ENCODE assay signal across 1 cellular context in the genomic region with DNA sequence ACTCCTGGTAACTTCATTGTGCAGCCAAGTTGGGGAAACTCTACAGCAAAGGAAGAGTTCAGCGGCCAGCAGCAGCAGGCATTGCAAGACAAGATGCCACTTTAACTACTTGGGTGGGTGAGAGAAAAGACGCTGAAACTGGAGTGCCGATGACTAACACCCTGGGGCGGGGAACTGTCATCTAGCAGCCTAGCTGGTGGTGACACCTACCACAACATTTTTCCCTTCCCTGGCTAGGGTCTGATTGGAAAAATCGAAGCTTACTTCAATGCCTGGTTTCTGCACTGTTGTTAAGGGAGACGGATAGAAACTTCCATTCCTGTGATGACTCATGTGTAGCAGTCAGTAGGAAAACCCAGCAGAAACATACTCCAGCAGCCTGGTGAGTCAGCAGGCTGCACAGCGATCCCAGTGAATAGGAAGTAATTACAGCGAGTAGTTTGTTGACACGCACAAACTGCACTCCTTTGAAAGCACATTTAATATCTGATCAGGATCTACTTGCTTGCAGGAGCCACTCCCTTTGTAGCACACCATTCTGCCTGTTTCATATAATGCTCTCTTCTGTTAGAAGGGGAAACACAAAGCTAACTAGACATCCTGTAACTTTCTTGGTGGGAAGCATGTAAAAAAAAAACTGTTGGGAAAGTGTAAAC.
TF ChIP-seq lines count a peak whose summit lies in the region.

No MANE protein-coding gene starts in this region.

TF ChIP-seq in HepG2, 621 proteins besides CTCF, POLR2A, EP300 and RAD21 (continued from another document and continues in another):
- peak; percentile 38; the same call in 1 of the 2 replicates for TF ChIP-seq ARNTL (CRISPR knock-in tag; IDR thresholded peaks at IDR 0.05)
- 0 out of 2 replicates have a peak, but pooled peaks have one; percentile 19 for TF ChIP-seq DPF2 (CRISPR knock-in tag; IDR thresholded peaks at IDR 0.05; ENCODE audit: borderline replicate concordance, low read depth)
- 0 out of 2 replicates have a peak, but pooled peaks have one; percentile 14 for TF ChIP-seq ZBTB38 (CRISPR knock-in tag; IDR thresholded peaks at IDR 0.05)
- TF ChIP-seq, protein P1, sequence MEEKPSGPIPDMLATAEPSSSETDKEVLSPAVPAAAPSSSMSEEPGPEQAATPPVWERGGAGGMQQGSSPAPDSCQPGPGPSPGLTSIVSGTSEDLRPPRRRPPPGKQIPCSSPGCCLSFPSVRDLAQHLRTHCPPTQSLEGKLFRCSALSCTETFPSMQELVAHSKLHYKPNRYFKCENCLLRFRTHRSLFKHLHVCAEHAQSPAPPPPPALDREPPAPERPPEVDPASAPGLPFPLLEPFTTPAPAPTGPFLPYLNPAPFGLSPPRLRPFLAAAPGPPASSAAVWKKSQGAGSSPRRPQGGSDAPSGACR (CRISPR knock-in tag; IDR thresholded peaks at IDR 0.05): peak; percentile 79
- no peak for TF ChIP-seq FOXC1 (CRISPR knock-in tag; IDR thresholded peaks at IDR 0.05; ENCODE audit: borderline replicate concordance)
- no peak for TF ChIP-seq MTF2 (CRISPR knock-in tag; IDR thresholded peaks at IDR 0.05; ENCODE audit: borderline replicate concordance)
- no peak for TF ChIP-seq STAG1 (CRISPR knock-in tag; IDR thresholded peaks at IDR 0.05)
- TF ChIP-seq ZNF776 (CRISPR knock-in tag; IDR thresholded peaks at IDR 0.05): no peak
- TF ChIP-seq PHF20 (CRISPR knock-in tag; IDR thresholded peaks at IDR 0.05): no peak
- no peak for TF ChIP-seq SNRNP70 (IDR thresholded peaks at IDR 0.05; ENCODE audit: low read depth, low read length)
- no peak for TF ChIP-seq ZZZ3 (CRISPR knock-in tag; IDR thresholded peaks at IDR 0.05; ENCODE audit: borderline replicate concordance)
- no peak for TF ChIP-seq PCBP1 (IDR thresholded peaks at IDR 0.05; ENCODE audit: borderline replicate concordance, low read depth, low read length)
- peak; percentile 80; the same call in 1 of the 2 replicates for TF ChIP-seq SOX5 (CRISPR knock-in tag; IDR thresholded peaks at IDR 0.05; ENCODE audit: borderline replicate concordance)
- TF ChIP-seq ESRRA (CRISPR knock-in tag; IDR thresholded peaks at IDR 0.05; ENCODE audit: low read depth): no peak
- peak; percentile 95 for TF ChIP-seq FOSL1 (CRISPR knock-in tag; IDR thresholded peaks at IDR 0.05; ENCODE audit: borderline replicate concordance)
- TF ChIP-seq SNAPC2 (CRISPR knock-in tag; IDR thresholded peaks at IDR 0.05): 0 out of 2 replicates have a peak, but pooled peaks have one; percentile 27
- TF ChIP-seq HMGA1 (CRISPR knock-in tag; conservative IDR thresholded peaks at IDR 0.05): no peak
- TF ChIP-seq, protein P2, sequence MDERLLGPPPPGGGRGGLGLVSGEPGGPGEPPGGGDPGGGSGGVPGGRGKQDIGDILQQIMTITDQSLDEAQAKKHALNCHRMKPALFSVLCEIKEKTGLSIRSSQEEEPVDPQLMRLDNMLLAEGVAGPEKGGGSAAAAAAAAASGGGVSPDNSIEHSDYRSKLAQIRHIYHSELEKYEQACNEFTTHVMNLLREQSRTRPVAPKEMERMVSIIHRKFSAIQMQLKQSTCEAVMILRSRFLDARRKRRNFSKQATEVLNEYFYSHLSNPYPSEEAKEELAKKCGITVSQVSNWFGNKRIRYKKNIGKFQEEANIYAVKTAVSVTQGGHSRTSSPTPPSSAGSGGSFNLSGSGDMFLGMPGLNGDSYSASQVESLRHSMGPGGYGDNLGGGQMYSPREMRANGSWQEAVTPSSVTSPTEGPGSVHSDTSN (CRISPR knock-in tag; IDR thresholded peaks at IDR 0.05): no peak
- TF ChIP-seq, protein P3, sequence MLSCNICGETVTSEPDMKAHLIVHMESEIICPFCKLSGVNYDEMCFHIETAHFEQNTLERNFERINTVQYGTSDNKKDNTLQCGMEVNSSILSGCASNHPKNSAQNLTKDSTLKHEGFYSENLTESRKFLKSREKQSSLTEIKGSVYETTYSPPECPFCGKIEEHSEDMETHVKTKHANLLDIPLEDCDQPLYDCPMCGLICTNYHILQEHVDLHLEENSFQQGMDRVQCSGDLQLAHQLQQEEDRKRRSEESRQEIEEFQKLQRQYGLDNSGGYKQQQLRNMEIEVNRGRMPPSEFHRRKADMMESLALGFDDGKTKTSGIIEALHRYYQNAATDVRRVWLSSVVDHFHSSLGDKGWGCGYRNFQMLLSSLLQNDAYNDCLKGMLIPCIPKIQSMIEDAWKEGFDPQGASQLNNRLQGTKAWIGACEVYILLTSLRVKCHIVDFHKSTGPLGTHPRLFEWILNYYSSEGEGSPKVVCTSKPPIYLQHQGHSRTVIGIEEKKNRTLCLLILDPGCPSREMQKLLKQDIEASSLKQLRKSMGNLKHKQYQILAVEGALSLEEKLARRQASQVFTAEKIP (CRISPR knock-in tag; IDR thresholded peaks at IDR 0.05; ENCODE audit: borderline replicate concordance): no peak
- no peak for TF ChIP-seq PTBP1 (IDR thresholded peaks at IDR 0.05; ENCODE audit: low read depth, low read length, poor library complexity, severe bottlenecking)
- TF ChIP-seq CEBPB (IDR thresholded peaks at IDR 0.05; ENCODE audit: borderline replicate concordance, low read depth, low read length): no peak
- no peak; the same call in 1 of the 2 replicates for TF ChIP-seq ZNF788 (CRISPR knock-in tag; IDR thresholded peaks at IDR 0.05; ENCODE audit: borderline replicate concordance)
- TF ChIP-seq TCF7L2 (IDR thresholded peaks at IDR 0.05; ENCODE audit: low read depth, low read length): no peak
- TF ChIP-seq, protein P4, sequence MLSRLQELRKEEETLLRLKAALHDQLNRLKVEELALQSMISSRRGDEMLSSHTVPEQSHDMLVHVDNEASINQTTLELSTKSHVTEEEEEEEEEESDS (CRISPR knock-in tag; IDR thresholded peaks at IDR 0.05; ENCODE audit: borderline replicate concordance): no peak
- no peak for TF ChIP-seq MED8 (CRISPR knock-in tag; IDR thresholded peaks at IDR 0.05; ENCODE audit: insufficient replicate concordance)
- TF ChIP-seq, protein P5, sequence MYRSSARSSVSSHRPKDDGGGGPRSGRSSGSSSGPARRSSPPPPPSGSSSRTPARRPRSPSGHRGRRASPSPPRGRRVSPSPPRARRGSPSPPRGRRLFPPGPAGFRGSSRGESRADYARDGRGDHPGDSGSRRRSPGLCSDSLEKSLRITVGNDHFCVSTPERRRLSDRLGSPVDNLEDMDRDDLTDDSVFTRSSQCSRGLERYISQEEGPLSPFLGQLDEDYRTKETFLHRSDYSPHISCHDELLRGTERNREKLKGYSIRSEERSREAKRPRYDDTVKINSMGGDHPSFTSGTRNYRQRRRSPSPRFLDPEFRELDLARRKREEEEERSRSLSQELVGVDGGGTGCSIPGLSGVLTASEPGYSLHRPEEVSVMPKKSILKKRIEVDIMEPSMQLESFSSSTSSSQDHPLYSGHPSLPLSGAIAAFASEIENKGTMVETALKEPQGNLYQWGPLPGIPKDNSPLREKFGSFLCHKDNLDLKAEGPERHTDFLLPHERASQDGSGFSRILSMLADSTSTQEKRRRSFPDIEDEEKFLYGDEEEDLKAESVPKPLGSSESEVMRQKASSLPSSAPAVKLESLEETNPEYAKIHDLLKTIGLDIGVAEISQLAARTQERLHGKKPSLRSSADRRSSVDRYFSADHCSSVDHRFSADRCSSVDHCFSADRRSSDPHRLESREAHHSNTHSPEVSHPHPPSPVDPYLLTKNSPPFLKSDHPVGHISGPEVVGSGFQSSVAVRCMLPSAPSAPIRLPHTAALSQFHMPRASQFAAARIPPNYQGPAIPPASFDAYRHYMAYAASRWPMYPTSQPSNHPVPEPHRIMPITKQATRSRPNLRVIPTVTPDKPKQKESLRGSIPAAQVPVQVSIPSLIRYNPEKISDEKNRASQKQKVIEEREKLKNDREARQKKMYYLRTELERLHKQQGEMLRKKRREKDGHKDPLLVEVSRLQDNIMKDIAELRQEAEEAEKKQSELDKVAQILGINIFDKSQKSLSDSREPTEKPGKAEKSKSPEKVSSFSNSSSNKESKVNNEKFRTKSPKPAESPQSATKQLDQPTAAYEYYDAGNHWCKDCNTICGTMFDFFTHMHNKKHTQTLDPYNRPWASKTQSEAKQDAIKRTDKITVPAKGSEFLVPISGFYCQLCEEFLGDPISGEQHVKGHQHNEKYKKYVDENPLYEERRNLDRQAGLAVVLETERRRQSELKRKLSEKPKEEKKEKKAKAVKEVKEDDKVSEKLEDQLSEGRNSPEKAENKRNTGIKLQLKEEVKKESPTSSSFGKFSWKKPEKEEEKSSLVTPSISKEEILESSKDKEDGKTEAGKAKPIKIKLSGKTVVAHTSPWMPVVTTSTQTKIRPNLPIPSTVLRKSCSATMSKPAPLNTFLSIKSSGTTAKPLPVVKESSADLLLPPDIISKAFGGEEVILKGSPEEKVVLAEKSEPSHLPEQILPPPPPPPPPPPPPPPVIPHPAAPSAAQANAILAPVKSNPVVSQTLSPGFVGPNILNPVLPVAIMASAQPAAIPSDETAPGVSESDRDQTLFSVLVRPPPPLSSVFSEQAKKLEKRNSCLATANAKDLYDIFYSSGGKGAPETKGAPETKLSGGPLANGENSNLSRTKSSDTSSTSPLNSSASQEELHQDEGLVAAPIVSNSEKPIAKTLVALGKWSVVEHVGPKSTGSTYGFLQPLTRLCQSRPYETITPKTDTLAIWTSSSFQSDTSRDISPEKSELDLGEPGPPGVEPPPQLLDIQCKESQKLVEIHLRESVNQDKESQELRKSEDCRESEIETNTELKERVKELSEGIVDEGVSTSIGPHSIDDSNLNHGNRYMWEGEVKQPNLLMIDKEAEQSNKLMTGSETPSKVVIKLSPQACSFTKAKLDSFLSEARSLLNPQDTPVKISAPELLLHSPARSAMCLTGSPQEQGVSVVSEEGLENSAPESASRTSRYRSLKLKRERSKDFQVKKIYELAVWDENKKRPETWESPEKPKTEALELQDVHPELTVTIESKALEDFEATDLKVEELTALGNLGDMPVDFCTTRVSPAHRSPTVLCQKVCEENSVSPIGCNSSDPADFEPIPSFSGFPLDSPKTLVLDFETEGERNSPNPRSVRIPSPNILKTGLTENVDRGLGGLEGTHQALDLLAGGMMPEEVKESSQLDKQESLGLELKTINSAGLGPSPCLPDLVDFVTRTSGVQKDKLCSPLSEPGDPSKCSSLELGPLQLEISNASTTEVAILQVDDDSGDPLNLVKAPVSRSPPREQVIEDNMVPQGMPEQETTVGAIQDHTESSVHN (CRISPR knock-in tag; IDR thresholded peaks at IDR 0.05): no peak
- TF ChIP-seq, protein P6, sequence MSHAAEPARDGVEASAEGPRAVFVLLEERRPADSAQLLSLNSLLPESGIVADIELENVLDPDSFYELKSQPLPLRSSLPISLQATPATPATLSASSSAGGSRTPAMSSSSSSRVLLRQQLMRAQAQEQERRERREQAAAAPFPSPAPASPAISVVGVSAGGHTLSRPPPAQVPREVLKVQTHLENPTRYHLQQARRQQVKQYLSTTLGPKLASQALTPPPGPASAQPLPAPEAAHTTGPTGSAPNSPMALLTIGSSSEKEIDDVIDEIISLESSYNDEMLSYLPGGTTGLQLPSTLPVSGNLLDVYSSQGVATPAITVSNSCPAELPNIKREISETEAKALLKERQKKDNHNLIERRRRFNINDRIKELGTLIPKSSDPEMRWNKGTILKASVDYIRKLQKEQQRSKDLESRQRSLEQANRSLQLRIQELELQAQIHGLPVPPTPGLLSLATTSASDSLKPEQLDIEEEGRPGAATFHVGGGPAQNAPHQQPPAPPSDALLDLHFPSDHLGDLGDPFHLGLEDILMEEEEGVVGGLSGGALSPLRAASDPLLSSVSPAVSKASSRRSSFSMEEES (CRISPR knock-in tag; IDR thresholded peaks at IDR 0.05): 0 out of 2 replicates have a peak, but pooled peaks have one; percentile 39
- no peak for TF ChIP-seq AKAP8 (CRISPR knock-in tag; IDR thresholded peaks at IDR 0.05)
- TF ChIP-seq ZNF75D (CRISPR knock-in tag; IDR thresholded peaks at IDR 0.05; ENCODE audit: borderline replicate concordance): no peak
- TF ChIP-seq, protein P7, sequence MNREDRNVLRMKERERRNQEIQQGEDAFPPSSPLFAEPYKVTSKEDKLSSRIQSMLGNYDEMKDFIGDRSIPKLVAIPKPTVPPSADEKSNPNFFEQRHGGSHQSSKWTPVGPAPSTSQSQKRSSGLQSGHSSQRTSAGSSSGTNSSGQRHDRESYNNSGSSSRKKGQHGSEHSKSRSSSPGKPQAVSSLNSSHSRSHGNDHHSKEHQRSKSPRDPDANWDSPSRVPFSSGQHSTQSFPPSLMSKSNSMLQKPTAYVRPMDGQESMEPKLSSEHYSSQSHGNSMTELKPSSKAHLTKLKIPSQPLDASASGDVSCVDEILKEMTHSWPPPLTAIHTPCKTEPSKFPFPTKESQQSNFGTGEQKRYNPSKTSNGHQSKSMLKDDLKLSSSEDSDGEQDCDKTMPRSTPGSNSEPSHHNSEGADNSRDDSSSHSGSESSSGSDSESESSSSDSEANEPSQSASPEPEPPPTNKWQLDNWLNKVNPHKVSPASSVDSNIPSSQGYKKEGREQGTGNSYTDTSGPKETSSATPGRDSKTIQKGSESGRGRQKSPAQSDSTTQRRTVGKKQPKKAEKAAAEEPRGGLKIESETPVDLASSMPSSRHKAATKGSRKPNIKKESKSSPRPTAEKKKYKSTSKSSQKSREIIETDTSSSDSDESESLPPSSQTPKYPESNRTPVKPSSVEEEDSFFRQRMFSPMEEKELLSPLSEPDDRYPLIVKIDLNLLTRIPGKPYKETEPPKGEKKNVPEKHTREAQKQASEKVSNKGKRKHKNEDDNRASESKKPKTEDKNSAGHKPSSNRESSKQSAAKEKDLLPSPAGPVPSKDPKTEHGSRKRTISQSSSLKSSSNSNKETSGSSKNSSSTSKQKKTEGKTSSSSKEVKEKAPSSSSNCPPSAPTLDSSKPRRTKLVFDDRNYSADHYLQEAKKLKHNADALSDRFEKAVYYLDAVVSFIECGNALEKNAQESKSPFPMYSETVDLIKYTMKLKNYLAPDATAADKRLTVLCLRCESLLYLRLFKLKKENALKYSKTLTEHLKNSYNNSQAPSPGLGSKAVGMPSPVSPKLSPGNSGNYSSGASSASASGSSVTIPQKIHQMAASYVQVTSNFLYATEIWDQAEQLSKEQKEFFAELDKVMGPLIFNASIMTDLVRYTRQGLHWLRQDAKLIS (CRISPR knock-in tag; IDR thresholded peaks at IDR 0.05): no peak
- TF ChIP-seq NRL (CRISPR knock-in tag; IDR thresholded peaks at IDR 0.05; ENCODE audit: borderline replicate concordance): no peak
- TF ChIP-seq ZNF790 (CRISPR knock-in tag; IDR thresholded peaks at IDR 0.05; ENCODE audit: borderline replicate concordance): no peak
- TF ChIP-seq DNMT1 (CRISPR knock-in tag; IDR thresholded peaks at IDR 0.05): no peak
- no peak for TF ChIP-seq FOXP1 (IDR thresholded peaks at IDR 0.05)
- TF ChIP-seq FOXP1 (CRISPR knock-in tag; IDR thresholded peaks at IDR 0.05): peak; percentile 68; the same call in 1 of the 2 replicates
- no peak for TF ChIP-seq ZNF629 (CRISPR knock-in tag; conservative IDR thresholded peaks at IDR 0.05)
- peak; percentile 74 for TF ChIP-seq MAFG (CRISPR knock-in tag; IDR thresholded peaks at IDR 0.05)
